In the genomic region with DNA sequence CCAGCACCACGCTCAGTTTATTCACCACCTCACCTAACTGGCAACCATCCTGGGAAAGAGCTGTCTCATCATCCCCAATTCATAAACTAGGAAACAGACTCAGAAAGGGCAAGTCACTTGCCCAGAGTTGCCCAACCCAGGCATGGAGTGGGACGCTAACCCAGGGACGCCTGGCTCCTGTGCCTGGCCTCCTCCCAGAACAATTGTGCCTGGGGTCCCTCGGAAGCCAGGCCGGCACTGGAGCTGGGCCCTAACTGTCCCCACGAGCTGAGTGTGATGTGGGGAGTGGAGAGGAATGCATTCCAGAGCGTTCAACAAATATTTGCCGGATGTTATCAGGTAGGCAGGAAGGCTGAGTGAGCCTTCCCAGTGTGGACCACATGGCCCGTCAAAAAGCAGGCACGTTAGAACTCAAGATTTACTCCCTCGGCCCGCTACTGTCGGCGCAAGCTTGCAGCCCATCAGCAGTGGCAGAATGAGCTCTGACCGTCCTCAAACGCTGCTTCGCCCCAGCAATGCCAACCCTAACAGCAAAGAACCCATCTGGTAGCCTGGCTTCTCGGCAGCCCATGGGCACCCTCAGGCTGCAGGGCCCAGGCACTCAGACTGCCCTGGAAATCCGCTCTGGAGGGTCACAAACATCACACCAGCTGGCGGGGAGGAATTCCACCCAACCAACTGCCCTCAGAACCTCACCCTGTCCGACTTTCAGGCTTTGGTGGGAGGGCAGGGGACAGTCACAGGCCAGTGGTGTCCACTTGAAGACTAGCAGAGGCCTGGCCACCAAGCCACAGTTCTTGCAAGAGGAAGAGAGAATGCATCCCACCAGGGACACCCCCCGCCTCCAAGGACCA, we compare ENCODE assay signal across 9 cellular contexts. TPM values are rescaled to one million over a fixed set of nuclear protein-coding genes. Genes with fewer than 3 reads are reported as not detected.
DNase-seq lines count a peak whose midpoint lies in the region; ATAC-seq, FAIRE-seq and TF ChIP-seq lines count a peak whose summit lies in the region.
"Had no signal": no experiment of that assay in that cellular context is flagged by ENCODE, and none has a peak within 500 bp of the region (broad histone marks: within the 10 kb centered on the region; RNA-seq: fewer than 3 reads in every experiment).

No MANE protein-coding gene starts in this region.

- WGBS in body of pancreas, 2 donors = 13 to 22% methylated on average over 12 to 22 of the region's 22 CpGs
- WGBS in HepG2 (ENCODE audit: low lambda C conversion rate) = 0% methylated on average over 6 of the region's 22 CpGs

- TF ChIP-seq CTCF in LNCaP clone FGC (IDR thresholded peaks at IDR 0.05; ENCODE audit: control insufficient read depth, extremely low read depth, insufficient read depth) (no peak), body of pancreas (IDR thresholded peaks at IDR 0.05) (no peak), HepG2 (CRISPR knock-in tag; IDR thresholded peaks at IDR 0.05) (no peak)

- TF ChIP-seq EP300 in HepG2 (IDR thresholded peaks at IDR 0.05; ENCODE audit: low read depth in 2 of 2, low read length in 2 of 2) (peak in 1 of 2 experiments; percentile 73; a peak in 2 of 4 replicates), HepG2 (CRISPR knock-in tag; IDR thresholded peaks at IDR 0.05; ENCODE audit: borderline replicate concordance) (no peak; the same call in 1 of the 2 replicates)

- H3K79me2 ChIP-seq in HepG2 (ENCODE audit: insufficient read depth, low read length) = peaks cover 76% of the 10 kb centered on the region

- BruUV-seq in HepG2 (replicated peaks; lab: Mats Ljungman, UMichigan) = TSS peak; percentile 66

- CTCF ChIA-PET in HepG2 (lab: Yijun Ruan, JAX; ENCODE audit: low intra/inter-chr PET ratio, low total read pairs) = no interaction called here

- POLR2A ChIA-PET in HepG2 (lab: Yijun Ruan, JAX) = interaction anchor here (0.8 to 5.8 kb wide), 29 partner anchors 9 to 130 kb away, joined by 3 to 97 read pairs (median 7); a partner anchor contains a TSS

- TF ChIP-seq POLR2A in body of pancreas (IDR thresholded peaks at IDR 0.05) = peak; percentile 9 to 21 (median 16)
- TF ChIP-seq POLR2A in HepG2 (IDR thresholded peaks at IDR 0.05; ENCODE audit: insufficient read depth in 1 of 2, low read depth in 2 of 2, low read length in 2 of 2) = peak; percentile 53 to 66

- peak; percentile 96 for FAIRE-seq in HepG2 (lab: Jason Lieb, UNC)

- no peaks in the 10 kb centered on the region for H3K27me3 ChIP-seq in body of pancreas
- no peaks in the 10 kb centered on the region; a peak in 1 of 5 replicates for H3K27me3 ChIP-seq in HepG2 (ENCODE audit: control insufficient read depth in 1 of 2, insufficient read depth in 2 of 2, low read length in 2 of 2)
- H3K27me3 ChIP-seq in stomach smooth muscle (ENCODE audit: control insufficient read depth in 1 of 2, insufficient read depth in 2 of 2, low read length in 2 of 2) = no peaks in the 10 kb centered on the region

- peak overlapping the region; percentile 97 for H3K4me2 ChIP-seq in HepG2 (ENCODE audit: low read depth, low read length)

- peaks cover 4% of the 10 kb centered on the region for H4K20me1 ChIP-seq in HepG2 (ENCODE audit: insufficient read depth, low read length)

- peaks cover 88% of the 10 kb centered on the region for H3K4me1 ChIP-seq in body of pancreas
- peaks cover 93% of the 10 kb centered on the region for H3K4me1 ChIP-seq in HepG2 (ENCODE audit: insufficient read depth, low read length)
- peaks cover 86% of the 10 kb centered on the region for H3K4me1 ChIP-seq in stomach smooth muscle (ENCODE audit: control insufficient read depth, insufficient read depth, low read length)

- intact Hi-C loops in body of pancreas (cut with DNase I) = no loop called here
- intact Hi-C loops in HepG2 (cut with micrococcal nuclease; ENCODE audit: unreplicated experiment) = loop anchor here (1.0 to 5.0 kb wide), 5 partner anchors 9 to 60 kb away; no protein-coding TSS in a partner anchor

- H3K27ac ChIP-seq in body of pancreas (peak overlapping the region; percentile 94 to 99 (median 96)), HepG2 (ENCODE audit: extremely low read length, insufficient read depth, low read length) (peak overlapping the region; percentile 94), stomach smooth muscle (ENCODE audit: low read length) (peak overlapping the region; percentile 77)

- ATAC-seq in body of pancreas (peak; percentile 49), HepG2 (peak; percentile 89), GM18511 (IDR thresholded peaks at IDR 0.05; ENCODE audit: unreplicated experiment) (no peak)

- DNase-seq in LNCaP clone FGC (ENCODE audit: low read depth) (no peak), body of pancreas (peak in 2 of 4 donors; percentile 56 to 64), HepG2 (ENCODE audit: low spot score) (peak; percentile 91), NCI-H526 treated with DMSO at 0.1 percent for 48 hours (lab: John Stamatoyannopoulos, UW) (no peak), UCSD-AML1 (lab: John Stamatoyannopoulos, UW; ENCODE audit: unreplicated experiment) (no peak), Ammon's horn (ENCODE audit: low spot score) (no peak)
- DNase-seq: stimulated activated CD4-positive, alpha-beta T cell treated with anti-CD3 and anti-CD28 coated beads, Interleukin-15, amount 100 ng/mL, for 24 hours had no signal

- in situ Hi-C loops in HepG2 (cut with HindIII; ENCODE audit: extremely low pct_ligation_motif_present, low pct_unique_long_range_greater_than_20kb) = no loop called here

- H3K4me3 ChIP-seq in LNCaP clone FGC (ENCODE audit: low read depth, low read length) (peak overlapping the region; percentile 37), body of pancreas (no peak overlapping the region), HepG2 (replicated peaks in 1 of 3; ENCODE audit: insufficient read depth in 1 of 3, low read depth in 2 of 3, low read length in 3 of 3) (peak overlapping the region; percentile 26 to 66 (median 42); a peak in 5 of 6 replicates), stomach smooth muscle (ENCODE audit: low read length in 2 of 2) (peak overlapping the region; percentile 56 to 64)

- H3K36me3 ChIP-seq in body of pancreas (replicated peaks in 1 of 2; ENCODE audit: insufficient read depth in 1 of 2, low read depth in 2 of 2) (peaks cover 0 to 5% of the 10 kb centered on the region in 2 donors), HepG2 (replicated peaks in 1 of 2; ENCODE audit: control insufficient read depth in 1 of 2, insufficient read depth in 2 of 2, low read length in 2 of 2) (peaks cover 11 to 16% of the 10 kb centered on the region in 2 experiments; a peak in 4 of 5 replicates), stomach smooth muscle (ENCODE audit: control insufficient read depth in 2 of 2, insufficient read depth in 2 of 2, low read length in 2 of 2) (peaks cover 6 to 7% of the 10 kb centered on the region in 2 donors)

- no peaks in the 10 kb centered on the region for H3K9me3 ChIP-seq in body of pancreas
- no peaks in the 10 kb centered on the region for H3K9me3 ChIP-seq in HepG2 (ENCODE audit: low read length)
- H3K9me3 ChIP-seq in stomach smooth muscle (ENCODE audit: control insufficient read depth in 2 of 2, low read length in 2 of 2) = no peaks in the 10 kb centered on the region

- H2AFZ ChIP-seq in HepG2 (ENCODE audit: low read length) = no peak overlapping the region

- H3K9ac ChIP-seq in HepG2 (ENCODE audit: insufficient read depth, low read depth, low read length) = peak overlapping the region; percentile 83
- peak overlapping the region; percentile 71 to 73 for H3K9ac ChIP-seq in stomach smooth muscle (ENCODE audit: low read length in 2 of 2)

- TF ChIP-seq RAD21 in HepG2 (CRISPR knock-in tag; IDR thresholded peaks at IDR 0.05) = no peak

TF ChIP-seq in HepG2, 621 proteins besides CTCF, POLR2A, EP300 and RAD21 (continues in another document):
- TF ChIP-seq NR2F6 (IDR thresholded peaks at IDR 0.05) (no peak), NR2F6 (CRISPR knock-in tag; IDR thresholded peaks at IDR 0.05) (peak; percentile 75), TOPORS (CRISPR knock-in tag; IDR thresholded peaks at IDR 0.05) (no peak), NFIC (IDR thresholded peaks at IDR 0.05; ENCODE audit: low read length) (peak; percentile 67; the same call in 1 of the 2 replicates)
- TF ChIP-seq, protein P1, sequence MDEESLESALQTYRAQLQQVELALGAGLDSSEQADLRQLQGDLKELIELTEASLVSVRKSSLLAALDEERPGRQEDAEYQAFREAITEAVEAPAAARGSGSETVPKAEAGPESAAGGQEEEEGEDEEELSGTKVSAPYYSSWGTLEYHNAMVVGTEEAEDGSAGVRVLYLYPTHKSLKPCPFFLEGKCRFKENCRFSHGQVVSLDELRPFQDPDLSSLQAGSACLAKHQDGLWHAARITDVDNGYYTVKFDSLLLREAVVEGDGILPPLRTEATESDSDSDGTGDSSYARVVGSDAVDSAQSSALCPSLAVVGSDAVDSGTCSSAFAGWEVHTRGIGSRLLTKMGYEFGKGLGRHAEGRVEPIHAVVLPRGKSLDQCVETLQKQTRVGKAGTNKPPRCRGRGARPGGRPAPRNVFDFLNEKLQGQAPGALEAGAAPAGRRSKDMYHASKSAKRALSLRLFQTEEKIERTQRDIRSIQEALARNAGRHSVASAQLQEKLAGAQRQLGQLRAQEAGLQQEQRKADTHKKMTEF (CRISPR knock-in tag; IDR thresholded peaks at IDR 0.05) = peak; percentile 67

RNA-seq across cellular contexts. Expression of a gene that starts 35.6 kb away (rescaled TPM):
- total RNA-seq in body of pancreas (100 to 1,000 TPM; 294 to 323 TPM), HepG2 (2016; rRNA removed; fragmentation: Illumina TruSeq; extraction: Trizol) (98.5 and 125 TPM in 2 replicates)
- total RNA-seq in HepG2 (2016; cell fraction: cytosol; rRNA removed; fragmentation: Illumina TruSeq; extraction: Trizol; ENCODE audit: low read depth) = 28.5 and 28.7 TPM in 2 replicates
- total RNA-seq in HepG2 (2016; cell fraction: insoluble cytoplasmic fraction; rRNA removed; fragmentation: Illumina TruSeq; extraction: Trizol) = 92.9 and 102 TPM in 2 replicates
- 39.3 and 47.1 TPM in 2 replicates for total RNA-seq in HepG2 (2016; cell fraction: membrane; rRNA removed; fragmentation: Illumina TruSeq; extraction: Trizol)
- 73.0 and 81.6 TPM in 2 replicates for total RNA-seq in HepG2 (2016; cell fraction: nucleus; rRNA removed; fragmentation: Illumina TruSeq; extraction: Trizol)
- 50.7 and 60.6 TPM in 2 replicates for polyA plus RNA-seq in HepG2 (2011; rRNA removed)
- polyA plus RNA-seq in HepG2 (2011; cell fraction: cytosol; rRNA removed) = 31.6 and 39.3 TPM in 2 replicates
- polyA plus RNA-seq in HepG2 (2011; cell fraction: nucleus; rRNA removed) = 68.4 and 91.3 TPM in 2 replicates
- polyA plus RNA-seq in HepG2 (2012) = 88.3 and 93.4 TPM in 2 replicates
- 3.6 and 4.2 TPM in 2 replicates for polyA plus RNA-seq in HepG2 (2016; cell fraction: cytosol; fragmentation: Illumina TruSeq; extraction: Trizol; ENCODE audit: low read depth)
- polyA plus RNA-seq in HepG2 (2016; cell fraction: insoluble cytoplasmic fraction; fragmentation: Illumina TruSeq; extraction: Trizol; ENCODE audit: low read depth) = 72.0 and 110 TPM in 2 replicates
- polyA plus RNA-seq in HepG2 (2016; cell fraction: membrane; fragmentation: Illumina TruSeq; extraction: Trizol; ENCODE audit: low read depth) = 8.1 and 11.6 TPM in 2 replicates
- polyA plus RNA-seq in HepG2 (2016; cell fraction: nucleus; fragmentation: Illumina TruSeq; extraction: Trizol; ENCODE audit: insufficient read depth, low read depth) = 106 and 113 TPM in 2 replicates
- polyA minus RNA-seq in HepG2 (2011; rRNA and poly(A)+ RNA removed; ENCODE audit: low replicate concordance) = 124 and 180 TPM in 2 replicates
- 125 and 176 TPM in 2 replicates for polyA minus RNA-seq in HepG2 (2011; cell fraction: cytosol; rRNA and poly(A)+ RNA removed)
- 61.9 and 97.5 TPM in 2 replicates for polyA minus RNA-seq in HepG2 (2011; cell fraction: nucleus; rRNA and poly(A)+ RNA removed)

Comparison
In these comparisons a context has a peak if more than half of its experiments do, and no peak if none do; other contexts are left out.
1. H3K4me3 ChIP-seq: peak in LNCaP clone FGC (single experiment), HepG2 (3 of 3) and stomach smooth muscle (2 of 2); none in body of pancreas (0 of 2).
2. Peak in every context shown above with its lines, with median percentiles within 50 percentile points of each other: H3K27ac ChIP-seq.